ENCODE assay signal across 16 cellular contexts in the genomic region with DNA sequence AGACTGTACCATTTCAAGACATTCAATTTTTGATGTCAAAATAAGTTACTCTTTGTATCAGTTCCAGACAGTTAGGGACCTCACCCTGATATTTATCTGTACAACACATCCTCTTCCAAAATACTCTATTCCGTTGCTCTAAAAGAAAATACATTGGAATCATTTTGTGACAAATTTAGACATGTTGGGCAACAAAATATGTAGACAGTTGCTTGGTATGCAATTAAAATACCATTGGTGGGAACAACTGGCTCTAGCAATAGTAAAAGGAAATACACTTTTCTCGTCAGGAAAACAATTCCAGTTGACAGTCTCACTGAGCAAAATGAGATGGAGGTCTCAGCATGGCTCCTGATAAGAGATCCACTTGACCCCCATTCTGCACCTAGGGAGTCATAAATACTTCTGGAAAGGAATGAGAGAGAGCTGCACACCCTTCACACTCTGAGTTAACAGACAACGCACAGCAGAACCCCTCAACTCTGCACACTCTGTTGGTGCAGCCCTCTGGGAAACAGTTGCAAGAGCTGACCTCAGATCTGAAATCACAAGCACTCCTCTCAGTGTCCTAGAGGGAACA.
A peak's percentile ranks its signal among the peaks of the same experiment; 100 is the strongest.
DNase-seq lines count a peak whose midpoint lies in the region; ATAC-seq and TF ChIP-seq lines count a peak whose summit lies in the region.
"Had no signal": no experiment of that assay in that cellular context is flagged by ENCODE, and none has a peak within 500 bp of the region (broad histone marks: within the 10 kb centered on the region; RNA-seq: fewer than 3 reads in every experiment).

No MANE protein-coding gene starts in this region.

- no peaks in the 10 kb centered on the region for H3K79me2 ChIP-seq in GM23248 (ENCODE audit: insufficient read depth)

- H3K27ac ChIP-seq in GM23248, result no peak overlapping the region
- H3K27ac ChIP-seq in upper lobe of right lung, result no peak overlapping the region
- H3K27ac ChIP-seq: C4-2B had no signal

- no peaks in the 10 kb centered on the region for H4K20me1 ChIP-seq in GM23248 (ENCODE audit: insufficient read depth)

- H3K9me3 ChIP-seq in GM23248 (ENCODE audit: low read depth) (no peaks in the 10 kb centered on the region), upper lobe of right lung (no peaks in the 10 kb centered on the region)
- H3K9me3 ChIP-seq: BE2C had no signal

- no peak overlapping the region for H3K9ac ChIP-seq in GM23248

- no peaks in the 10 kb centered on the region for H3K36me3 ChIP-seq in GM23248 (ENCODE audit: low read depth)
- H3K36me3 ChIP-seq in upper lobe of right lung, result no peaks in the 10 kb centered on the region
- H3K36me3 ChIP-seq: BE2C had no signal

- POLR2A ChIA-PET in HEK293T (lab: Yijun Ruan, JAX), result no interaction called here

- intact Hi-C loops in upper lobe of right lung (cut with DNase I), result no loop called here

- ATAC-seq in upper lobe of right lung (peak; percentile 41), GM21526 (IDR thresholded peaks at IDR 0.05; ENCODE audit: low FRiP score, unreplicated experiment) (no peak), GM18519 (IDR thresholded peaks at IDR 0.05; ENCODE audit: low FRiP score, unreplicated experiment) (no peak)
- ATAC-seq: CD8-positive, alpha-beta T cell had no signal

- TF ChIP-seq CTCF in upper lobe of right lung (IDR thresholded peaks at IDR 0.05), result no peak

- H3F3A ChIP-seq in GM23248 (ENCODE audit: insufficient read depth), result no peaks in the 10 kb centered on the region

- no peak overlapping the region for H2AFZ ChIP-seq in GM23248

- H3K4me1 ChIP-seq in GM23248 (ENCODE audit: insufficient read depth) (no peaks in the 10 kb centered on the region), upper lobe of right lung (no peaks in the 10 kb centered on the region)
- H3K4me1 ChIP-seq: BE2C had no signal

- H3K27me3 ChIP-seq in GM23248 (replicated peaks; ENCODE audit: insufficient read depth), result no peaks in the 10 kb centered on the region
- no peaks in the 10 kb centered on the region for H3K27me3 ChIP-seq in upper lobe of right lung
- H3K27me3 ChIP-seq: BE2C had no signal

- no peak overlapping the region for H3K4me2 ChIP-seq in GM23248 (ENCODE audit: unreplicated experiment)

- H3K4me3 ChIP-seq in GM23248, result no peak overlapping the region
- H3K4me3 ChIP-seq in upper lobe of right lung, result no peak overlapping the region

- 27 to 28% methylated on average over 3 of the region's 3 CpGs for WGBS in GM23248 (ENCODE audit: low coverage in 1 of 2, low lambda C conversion rate in 2 of 2, missing lambda C conversion rate in 2 of 2), 2 experiments

- in situ Hi-C loops in GM23248 (cut with MboI), result no loop called here

- DNase-seq in AG20443 (ENCODE audit: low spot score), result peak; percentile 38
- DNase-seq in GM23248, result peak; percentile 23
- peak; percentile 37 for DNase-seq in myocyte (ENCODE audit: low read depth)
- DNase-seq in upper lobe of right lung, result no peak
- DNase-seq in HEK293T (ENCODE audit: extremely low spot score), result no peak
- DNase-seq: BE2C; CD8-positive, alpha-beta T cell; COR-L47; DMS153; DMS79 treated with DMSO at 0.1 percent for 48 hours; GDM1; HCEC 1CT; KG1 had no signal

- CTCF ChIA-PET in HEK293T (lab: Yijun Ruan, JAX), result no interaction called here

- no peaks in the 10 kb centered on the region for H3K9me2 ChIP-seq in GM23248 (ENCODE audit: insufficient read depth)

TF ChIP-seq in HEK293T, 16 proteins besides CTCF, POLR2A, EP300 and RAD21:
- TF ChIP-seq SP1 (IDR thresholded peaks at IDR 0.05), result no peak
- no peak for TF ChIP-seq FOXK2 (IDR thresholded peaks at IDR 0.05)
- no peak for TF ChIP-seq SUZ12 (IDR thresholded peaks at IDR 0.05)
- TF ChIP-seq HDGF (IDR thresholded peaks at IDR 0.05; ENCODE audit: borderline replicate concordance), result no peak
- no peak for TF ChIP-seq LEF1 (IDR thresholded peaks at IDR 0.05; ENCODE audit: borderline replicate concordance)
- no peak for TF ChIP-seq FOXA1 (IDR thresholded peaks at IDR 0.05)
- TF ChIP-seq CTBP1 (IDR thresholded peaks at IDR 0.05; ENCODE audit: borderline replicate concordance), result no peak

Comparison
In these comparisons a context has a peak if more than half of its experiments do, and no peak if none do; other contexts are left out.
1. DNase-seq: peak in AG20443 (single experiment), GM23248 (single experiment) and myocyte (single experiment); none in upper lobe of right lung (single experiment) and HEK293T (single experiment).